12 cellular contexts compared by ENCODE assay signal in genomic region chr9:90881648-90882047, GRCh38.
DNase-seq lines count a peak whose midpoint lies in the region; ATAC-seq and TF ChIP-seq lines count a peak whose summit lies in the region.
"Had no signal": no experiment of that assay in that cellular context is flagged by ENCODE, and none has a peak within 500 bp of the region (broad histone marks: within the 10 kb centered on the region; RNA-seq: fewer than 3 reads in every experiment).

No MANE protein-coding gene starts in this region.

- CTCF ChIA-PET in GM10248 (lab: Yijun Ruan, JAX), result no interaction called here

- peak; percentile 24 for DNase-seq in GM10248 (ENCODE audit: extremely low spot score)
- peak; percentile 7 for DNase-seq in NCI-H526 treated with DMSO at 0.1 percent for 48 hours (lab: John Stamatoyannopoulos, UW)
- no peak for DNase-seq in HUDEP-2 (lab: John Stamatoyannopoulos, UW; ENCODE audit: unreplicated experiment in 76 of 76)
- no peak for DNase-seq in AG20443 (ENCODE audit: low spot score)
- DNase-seq in CD1c-positive myeloid dendritic cell (ENCODE audit: extremely low spot score), result no peak
- DNase-seq: activated CD4-positive, alpha-beta memory T cell treated with anti-CD3 and anti-CD28 coated beads, Interleukin-2, amount 10 ng/mL, durations not matched to agents 7 days and 5 days; activated naive CD8-positive, alpha-beta T cell treated with anti-CD3 and anti-CD28 coated beads, Interleukin-2, amount 10 ng/mL, durations not matched to agents 7 days and 5 days; dermis blood vessel endothelial cell; Kasumi-1 had no signal

- TF ChIP-seq CTCF in GM10248 (IDR thresholded peaks at IDR 0.05; ENCODE audit: control extremely low read depth, extremely low read depth, low read depth, missing control alignments), result no peak

- ATAC-seq in GM19395 (IDR thresholded peaks at IDR 0.05; ENCODE audit: unreplicated experiment) (peak; percentile 88), HG02798 (IDR thresholded peaks at IDR 0.05; ENCODE audit: poor library complexity, unreplicated experiment) (peak; percentile 83), GM18520 (IDR thresholded peaks at IDR 0.05; ENCODE audit: unreplicated experiment) (no peak)

- POLR2A ChIA-PET in GM10248 (lab: Yijun Ruan, JAX), result interaction anchor here (0.7 kb wide), 1 partner anchor 58 kb away, joined by 3 read pairs; no protein-coding TSS in a partner anchor

Comparison
In these comparisons a context has a peak if more than half of its experiments do, and no peak if none do; other contexts are left out.
1. DNase-seq: peak in GM10248 (single experiment) and NCI-H526 treated with DMSO at 0.1 percent for 48 hours (single experiment); none in HUDEP-2 (0 of 76), AG20443 (single experiment) and CD1c-positive myeloid dendritic cell (single experiment).